8 cellular contexts compared by ENCODE assay signal in the genomic region with DNA sequence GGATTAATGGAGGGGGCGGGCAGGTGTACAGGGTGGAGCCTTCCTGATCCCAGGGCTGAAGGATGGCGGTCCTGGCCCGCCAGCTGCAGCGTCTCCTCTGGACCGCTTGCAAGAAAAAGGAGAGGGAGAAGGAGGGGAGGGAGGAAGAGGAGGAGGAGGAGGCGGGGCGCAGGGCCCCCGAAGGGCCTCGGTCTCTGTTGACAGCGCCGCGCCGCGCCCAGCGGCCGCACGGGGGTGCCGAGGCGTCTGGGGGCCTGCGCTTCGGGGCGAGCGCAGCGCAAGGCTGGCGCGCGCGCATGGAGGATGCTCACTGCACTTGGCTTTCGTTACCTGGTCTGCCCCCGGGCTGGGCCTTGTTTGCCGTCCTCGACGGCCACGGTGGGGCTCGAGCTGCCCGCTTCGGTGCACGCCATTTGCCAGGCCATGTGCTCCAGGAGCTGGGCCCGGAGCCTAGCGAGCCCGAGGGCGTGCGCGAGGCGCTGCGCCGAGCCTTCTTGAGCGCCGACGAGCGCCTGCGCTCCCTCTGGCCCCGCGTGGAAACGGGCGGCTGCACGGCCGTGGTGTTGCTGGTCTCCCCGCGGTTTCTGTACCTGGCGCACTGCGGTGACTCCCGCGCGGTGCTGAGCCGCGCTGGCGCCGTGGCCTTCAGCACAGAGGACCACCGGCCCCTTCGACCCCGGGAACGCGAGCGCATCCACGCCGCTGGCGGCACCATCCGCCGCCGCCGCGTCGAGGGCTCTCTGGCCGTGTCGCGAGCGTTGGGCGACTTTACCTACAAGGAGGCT. TPM values are rescaled to one million over a fixed set of nuclear protein-coding genes. Genes with fewer than 3 reads are reported as not detected.
A peak's percentile ranks its signal among the peaks of the same experiment; 100 is the strongest.
DNase-seq lines count a peak whose midpoint lies in the region; ATAC-seq and TF ChIP-seq lines count a peak whose summit lies in the region.

A gene with protein sequence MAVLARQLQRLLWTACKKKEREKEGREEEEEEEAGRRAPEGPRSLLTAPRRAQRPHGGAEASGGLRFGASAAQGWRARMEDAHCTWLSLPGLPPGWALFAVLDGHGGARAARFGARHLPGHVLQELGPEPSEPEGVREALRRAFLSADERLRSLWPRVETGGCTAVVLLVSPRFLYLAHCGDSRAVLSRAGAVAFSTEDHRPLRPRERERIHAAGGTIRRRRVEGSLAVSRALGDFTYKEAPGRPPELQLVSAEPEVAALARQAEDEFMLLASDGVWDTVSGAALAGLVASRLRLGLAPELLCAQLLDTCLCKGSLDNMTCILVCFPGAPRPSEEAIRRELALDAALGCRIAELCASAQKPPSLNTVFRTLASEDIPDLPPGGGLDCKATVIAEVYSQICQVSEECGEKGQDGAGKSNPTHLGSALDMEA (plus strand): TSS at position 33 of the 785 bp plus-strand sequence. CDS start 30 bp downstream, at position 63.

- no peaks in the 10 kb centered on the region for H3K9me3 Mint-ChIP-seq in mesothelial cell of epicardium

- H3K36me3 Mint-ChIP-seq in mesothelial cell of epicardium = no peaks in the 10 kb centered on the region

- peak within 1 kb of the TSS; percentile 50 for H3K27ac Mint-ChIP-seq in mesothelial cell of epicardium

- peaks cover 16% of the 10 kb centered on the region for H3K4me1 Mint-ChIP-seq in mesothelial cell of epicardium

- H3K27ac ChIP-seq in VCaP = peak within 1 kb of the TSS; percentile 81; the same call in 1 of the 2 replicates
- no peak within 1 kb of the TSS for H3K27ac ChIP-seq in thoracic aorta

- ATAC-seq in HG02798 (IDR thresholded peaks at IDR 0.05; ENCODE audit: poor library complexity, unreplicated experiment) = peak; percentile 32
- ATAC-seq in thoracic aorta (ENCODE audit: insufficient number of reproducible peaks, low FRiP score, low read depth) = no peak

- H3K4me3 ChIP-seq in choroid plexus epithelial cell (ENCODE audit: low read depth, low read length) (peak within 1 kb of the TSS; percentile 48), thoracic aorta (peak within 1 kb of the TSS; percentile 79)

- TF ChIP-seq CTCF in VCaP (conservative IDR thresholded peaks at IDR 0.05) (no peak), choroid plexus epithelial cell (conservative IDR thresholded peaks at IDR 0.05; ENCODE audit: low read depth, low read length) (no peak), mesothelial cell of epicardium (IDR thresholded peaks at IDR 0.05; ENCODE audit: unreplicated experiment) (no peak), thoracic aorta (IDR thresholded peaks at IDR 0.05) (no peak)

- no peaks in the 10 kb centered on the region for H3K27me3 ChIP-seq in thoracic aorta (replicated peaks; ENCODE audit: insufficient read depth)

- peak; percentile 47 for DNase-seq in AG08396 (ENCODE audit: low spot score)
- DNase-seq in choroid plexus epithelial cell (ENCODE audit: low read depth) = no peak
- DNase-seq in mesothelial cell of epicardium (ENCODE audit: low spot score in 2 of 2, unreplicated experiment in 2 of 2) = peak in 1 of 2 experiments; percentile 44
- DNase-seq in thoracic aorta (ENCODE audit: low spot score) = no peak
- DNase-seq in 8988T = no peak
- DNase-seq in midbrain (lab: John Stamatoyannopoulos, UW) = no peak

- H3K27me3 Mint-ChIP-seq in mesothelial cell of epicardium (ENCODE audit: low read depth) = peaks cover 65% of the 10 kb centered on the region

- H3K9me3 ChIP-seq in thoracic aorta = no peaks in the 10 kb centered on the region

- peaks cover 18 to 28% of the 10 kb centered on the region in 2 donors for H3K4me1 ChIP-seq in thoracic aorta (ENCODE audit: control insufficient read depth in 1 of 2, low read depth in 2 of 2)

- no peaks in the 10 kb centered on the region for H3K36me3 ChIP-seq in thoracic aorta

- H3K4me3 Mint-ChIP-seq in mesothelial cell of epicardium = peak within 1 kb of the TSS; percentile 70

RNA-seq across cellular contexts. Expression of the gene that starts here (rescaled TPM):
- total RNA-seq in mesothelial cell of epicardium (0.38 to 0.60 TPM (median 0.59 TPM) in 3 replicates), thoracic aorta (1 to 10 TPM; 3.5 to 6.6 TPM)
